In genomic region chr18:72772916-72773315, GRCh38 we compare ENCODE assay signal across 10 cellular contexts.
"Had no signal": no experiment of that assay in that cellular context is flagged by ENCODE, and none has a peak within 500 bp of the region (broad histone marks: within the 10 kb centered on the region; RNA-seq: fewer than 3 reads in every experiment).

No MANE protein-coding gene starts in this region.

- FAIRE-seq: H1, H54 had no signal

- H3K27ac Mint-ChIP-seq: GM23338, H9, HFFc6 had no signal

- H2AFZ ChIP-seq: GM23248, GM23338 had no signal

- H3K4me3 Mint-ChIP-seq: GM23338, H9, HFFc6 had no signal

- H3K9ac ChIP-seq: GM23248 had no signal

- DNase-seq: GM23248, GOT3, H7, H9, HCEC 1CT, HFFc6 had no signal

- H3K4me3 ChIP-seq: GM23248, GM23338, HAP-1 had no signal

- H3K9me3 Mint-ChIP-seq: GM23338, H9, HFFc6 had no signal

- H3K9me3 ChIP-seq: HAP-1 had no signal

- H3K4me1 ChIP-seq: HAP-1 had no signal

- H3K36me3 ChIP-seq: HAP-1 had no signal

- H3K4me2 ChIP-seq: GM23338 had no signal

- H3K27ac ChIP-seq: GM23248 had no signal
